Comparison of ENCODE assay signal across 1 cellular context in the genomic region with DNA sequence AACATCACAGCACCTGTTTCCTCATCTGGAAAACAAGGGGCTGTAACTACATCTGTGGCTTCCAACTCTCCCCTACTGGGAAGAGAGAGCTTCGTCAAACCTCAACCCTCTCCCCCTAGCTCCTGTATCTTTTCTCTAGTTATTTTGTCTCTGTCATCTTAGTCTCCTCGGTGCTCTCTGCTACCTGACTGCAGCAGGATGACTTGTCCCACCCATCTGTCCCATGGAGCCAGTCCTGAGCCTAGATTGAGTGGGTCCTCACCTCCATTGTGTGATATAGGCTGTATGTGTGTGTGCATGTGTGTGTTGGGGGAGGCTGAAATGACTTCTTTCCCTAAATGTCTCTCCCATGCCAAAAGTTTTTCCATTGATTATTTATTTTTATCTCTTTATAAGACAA.
TF ChIP-seq lines count a peak whose summit lies in the region.

No MANE protein-coding gene starts in this region.

TF ChIP-seq in H1, 55 proteins besides CTCF, POLR2A, EP300 and RAD21:
- TF ChIP-seq PHF8 (conservative IDR thresholded peaks at IDR 0.05; ENCODE audit: low read depth, low read length) (no peak), TAF1 (IDR thresholded peaks at IDR 0.05; ENCODE audit: low read depth, low read length) (no peak), YY1 (IDR thresholded peaks at IDR 0.05; ENCODE audit: low read depth, low read length) (no peak), TEAD4 (IDR thresholded peaks at IDR 0.05; ENCODE audit: low read depth, low read length) (no peak), POU5F1 (IDR thresholded peaks at IDR 0.05; ENCODE audit: low read depth, low read length) (no peak), RNF2 (IDR thresholded peaks at IDR 0.05; ENCODE audit: borderline replicate concordance, low read depth, low read length, missing control alignments, poor library complexity, severe bottlenecking) (no peak), TAF7 (optimal IDR thresholded peaks at IDR 0.05; ENCODE audit: borderline replicate concordance, low read depth, low read length) (no peak), CBX8 (IDR thresholded peaks at IDR 0.05; ENCODE audit: borderline replicate concordance, low read depth, low read length) (no peak), NRF1 (IDR thresholded peaks at IDR 0.05; ENCODE audit: low read depth, low read length) (no peak), CHD1 (IDR thresholded peaks at IDR 0.05; ENCODE audit: low read depth, low read length) (no peak), NANOG (IDR thresholded peaks at IDR 0.05; ENCODE audit: insufficient read depth, low read depth, low read length, poor library complexity, severe bottlenecking) (no peak), GABPA (IDR thresholded peaks at IDR 0.05; ENCODE audit: borderline replicate concordance, insufficient read depth, low read length) (no peak), SUZ12 (IDR thresholded peaks at IDR 0.05; ENCODE audit: low read length) (no peak), CEBPB (IDR thresholded peaks at IDR 0.05; ENCODE audit: low read depth, low read length) (no peak), EZH2 (IDR thresholded peaks at IDR 0.05; ENCODE audit: low read depth, low read length, severe bottlenecking) (no peak), SIRT6 (IDR thresholded peaks at IDR 0.05; ENCODE audit: low read length) (no peak), SP4 (IDR thresholded peaks at IDR 0.05; ENCODE audit: low read length) (no peak), BACH1 (IDR thresholded peaks at IDR 0.05; ENCODE audit: low read length) (no peak)
- TF ChIP-seq, protein P1, sequence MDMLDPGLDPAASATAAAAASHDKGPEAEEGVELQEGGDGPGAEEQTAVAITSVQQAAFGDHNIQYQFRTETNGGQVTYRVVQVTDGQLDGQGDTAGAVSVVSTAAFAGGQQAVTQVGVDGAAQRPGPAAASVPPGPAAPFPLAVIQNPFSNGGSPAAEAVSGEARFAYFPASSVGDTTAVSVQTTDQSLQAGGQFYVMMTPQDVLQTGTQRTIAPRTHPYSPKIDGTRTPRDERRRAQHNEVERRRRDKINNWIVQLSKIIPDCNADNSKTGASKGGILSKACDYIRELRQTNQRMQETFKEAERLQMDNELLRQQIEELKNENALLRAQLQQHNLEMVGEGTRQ (IDR thresholded peaks at IDR 0.05; ENCODE audit: low read length): no peak
- TF ChIP-seq, protein P2, sequence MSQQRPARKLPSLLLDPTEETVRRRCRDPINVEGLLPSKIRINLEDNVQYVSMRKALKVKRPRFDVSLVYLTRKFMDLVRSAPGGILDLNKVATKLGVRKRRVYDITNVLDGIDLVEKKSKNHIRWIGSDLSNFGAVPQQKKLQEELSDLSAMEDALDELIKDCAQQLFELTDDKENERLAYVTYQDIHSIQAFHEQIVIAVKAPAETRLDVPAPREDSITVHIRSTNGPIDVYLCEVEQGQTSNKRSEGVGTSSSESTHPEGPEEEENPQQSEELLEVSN (IDR thresholded peaks at IDR 0.05): no peak
TF ChIP-seq in H1: peak in this region for 0.
